8 cellular contexts compared by ENCODE assay signal in genomic region chr6:127267742-127268588, GRCh38. TPM values are rescaled to one million over a fixed set of nuclear protein-coding genes. Genes with fewer than 3 reads are reported as not detected.
DNase-seq lines count a peak whose midpoint lies in the region; ATAC-seq and TF ChIP-seq lines count a peak whose summit lies in the region.

No MANE protein-coding gene starts in this region.

- no peaks in the 10 kb centered on the region for H3K36me3 ChIP-seq in BJ (ENCODE audit: control insufficient read depth, insufficient read depth, low read length)
- no peaks in the 10 kb centered on the region for H3K36me3 ChIP-seq in GM23338 (ENCODE audit: insufficient read depth)
- no peaks in the 10 kb centered on the region for H3K36me3 ChIP-seq in SK-N-MC (ENCODE audit: insufficient read depth, low read length)
- no peaks in the 10 kb centered on the region for H3K36me3 ChIP-seq in rectal smooth muscle tissue (ENCODE audit: control insufficient read depth, insufficient read depth, low read length)

- H3K4me1 Mint-ChIP-seq in GM23338, result peaks cover 29% of the 10 kb centered on the region; the same call in 2 of the 3 replicates

- H3K27ac Mint-ChIP-seq in GM23338, result peak overlapping the region; percentile 97

- H3K79me2 ChIP-seq in GM23338 (replicated peaks; ENCODE audit: insufficient read depth), result peaks cover 56% of the 10 kb centered on the region

- H3K4me3 ChIP-seq in BJ (ENCODE audit: low read depth, low read length) (peak overlapping the region; percentile 90), GM23338 (peak overlapping the region; percentile 75), SK-N-MC (peak overlapping the region; percentile 95), rectal smooth muscle tissue (ENCODE audit: low read length) (peak overlapping the region; percentile 100)

- H3F3A ChIP-seq in GM23338 (replicated peaks; ENCODE audit: low read depth), result no peaks in the 10 kb centered on the region

- CTCF ChIA-PET in BJ (lab: Yijun Ruan, JAX), result interaction anchor here (0.7 to 2.3 kb wide), 4 partner anchors 15 to 81 kb away, joined by 3 to 15 read pairs (median 8); no protein-coding TSS in a partner anchor

- peak overlapping the region; percentile 26; the same call in 1 of the 2 replicates for H2AFZ ChIP-seq in GM23338

- peaks cover 26% of the 10 kb centered on the region for H3K4me1 ChIP-seq in GM23338 (ENCODE audit: insufficient read depth)
- peaks cover 15% of the 10 kb centered on the region for H3K4me1 ChIP-seq in rectal smooth muscle tissue (ENCODE audit: control insufficient read depth, insufficient read depth, low read length)

- H3K27ac ChIP-seq in GM23338 (ENCODE audit: low read depth) (peak overlapping the region; percentile 95), SK-N-MC (no peak overlapping the region), rectal smooth muscle tissue (ENCODE audit: low read depth, low read length) (peak overlapping the region; percentile 99)

- H3K36me3 Mint-ChIP-seq in GM23338 (ENCODE audit: low read depth), result peaks cover 4% of the 10 kb centered on the region; the same call in 1 of the 3 replicates

- H3K27me3 ChIP-seq in BJ (ENCODE audit: control insufficient read depth, insufficient read depth, low read length) (no peaks in the 10 kb centered on the region), GM23338 (ENCODE audit: insufficient read depth) (no peaks in the 10 kb centered on the region), rectal smooth muscle tissue (ENCODE audit: control insufficient read depth, insufficient read depth, low read length) (no peaks in the 10 kb centered on the region)

- DNase-seq in BJ (ENCODE audit: low read depth) (no peak), GM23338 (ENCODE audit: low spot score) (peak; percentile 36), SK-N-MC (ENCODE audit: low read depth, low spot score) (no peak), fibroblast of peridontal ligament (ENCODE audit: extremely low read depth) (peak; percentile 23), Kasumi-1 (lab: John Stamatoyannopoulos, UW) (no peak)

- H3K27me3 Mint-ChIP-seq in GM23338 (ENCODE audit: insufficient read depth, low read depth, poor library complexity), result peaks cover 2% of the 10 kb centered on the region

- H3K9me3 Mint-ChIP-seq in GM23338, result no peaks in the 10 kb centered on the region

- H3K9me2 ChIP-seq in GM23338 (ENCODE audit: insufficient read depth), result no peaks in the 10 kb centered on the region

- ATAC-seq in GM23338 (peak; percentile 9), GM18873 (IDR thresholded peaks at IDR 0.05; ENCODE audit: low FRiP score, unreplicated experiment) (no peak), GM21381 (IDR thresholded peaks at IDR 0.05; ENCODE audit: unreplicated experiment) (no peak)

- TF ChIP-seq CTCF in BJ (IDR thresholded peaks at IDR 0.05; ENCODE audit: insufficient read depth, low read depth, low read length), result no peak
- no peak for TF ChIP-seq CTCF in GM23338 (conservative IDR thresholded peaks at IDR 0.05; ENCODE audit: low read depth in 2 of 2)

- H3K4me2 ChIP-seq in GM23338, result peak overlapping the region; percentile 79

- POLR2A ChIA-PET in BJ (lab: Charles Lee), result no interaction called here

- H3K9me3 ChIP-seq in SK-N-MC (ENCODE audit: low read depth, low read length), result no peaks in the 10 kb centered on the region

- peak overlapping the region; percentile 92 for H3K9ac ChIP-seq in SK-N-MC (ENCODE audit: insufficient read length)
- H3K9ac ChIP-seq in rectal smooth muscle tissue (ENCODE audit: low read length), result peak overlapping the region; percentile 99

- peak overlapping the region; percentile 94 for H3K4me3 Mint-ChIP-seq in GM23338

- H4K20me1 ChIP-seq in GM23338 (replicated peaks; ENCODE audit: insufficient read depth), result peaks cover 19% of the 10 kb centered on the region; the same call in 1 of the 2 replicates

TF ChIP-seq in GM23338, 12 proteins besides CTCF, POLR2A, EP300 and RAD21 (continues in another document):
- TF ChIP-seq NANOG (IDR thresholded peaks at IDR 0.05; ENCODE audit: borderline replicate concordance), result no peak
- TF ChIP-seq EZH2 (IDR thresholded peaks at IDR 0.05; ENCODE audit: low read depth, unreplicated experiment), result no peak
- TF ChIP-seq POLR2AphosphoS5 (IDR thresholded peaks at IDR 0.05; ENCODE audit: low read depth), result no peak
- no peak for TF ChIP-seq EZH2phosphoT487 (IDR thresholded peaks at IDR 0.05; ENCODE audit: unreplicated experiment)
- TF ChIP-seq CREB1 (CRISPR knock-in tag; IDR thresholded peaks at IDR 0.05; ENCODE audit: low read depth), result no peak
- TF ChIP-seq STAT1 (IDR thresholded peaks at IDR 0.05; ENCODE audit: unreplicated experiment), result no peak
- no peak for TF ChIP-seq ZNF114 (CRISPR knock-in tag; IDR thresholded peaks at IDR 0.05)
- TF ChIP-seq REST (IDR thresholded peaks at IDR 0.05; ENCODE audit: unreplicated experiment), result no peak
- no peak for TF ChIP-seq ZNF331 (CRISPR knock-in tag; IDR thresholded peaks at IDR 0.05; ENCODE audit: low read depth)
- TF ChIP-seq JUNB (IDR thresholded peaks at IDR 0.05; ENCODE audit: unreplicated experiment), result no peak
- no peak for TF ChIP-seq ETS1 (IDR thresholded peaks at IDR 0.05)

RNA-seq across cellular contexts. Expression of gene RNF146, which starts 1.3 kb away (rescaled TPM):
- polyA plus RNA-seq in BJ (2011; rRNA removed) (36.2 and 49.8 TPM in 2 replicates), GM23338 (2016; fragmentation: Nextera tagmentation; extraction: Ambion mirVana) (19.8 and 24.2 TPM in 2 replicates)
- polyA minus RNA-seq in BJ (2011; rRNA and poly(A)+ RNA removed), result 18.7 and 18.8 TPM in 2 replicates
- 25.6 and 43.7 TPM in 2 replicates for total RNA-seq in GM23338 (2014; rRNA removed; shearing (Covaris generic))

Comparison
In these comparisons a context has a peak if more than half of its experiments do, and no peak if none do; other contexts are left out.
1. DNase-seq: peak in GM23338 (single experiment) and fibroblast of peridontal ligament (single experiment); none in BJ (single experiment), SK-N-MC (single experiment) and Kasumi-1 (0 of 2).
2. Peak in every context shown above with its lines, with median percentiles within 50 percentile points of each other: H3K4me3 ChIP-seq.